In the genomic region with DNA sequence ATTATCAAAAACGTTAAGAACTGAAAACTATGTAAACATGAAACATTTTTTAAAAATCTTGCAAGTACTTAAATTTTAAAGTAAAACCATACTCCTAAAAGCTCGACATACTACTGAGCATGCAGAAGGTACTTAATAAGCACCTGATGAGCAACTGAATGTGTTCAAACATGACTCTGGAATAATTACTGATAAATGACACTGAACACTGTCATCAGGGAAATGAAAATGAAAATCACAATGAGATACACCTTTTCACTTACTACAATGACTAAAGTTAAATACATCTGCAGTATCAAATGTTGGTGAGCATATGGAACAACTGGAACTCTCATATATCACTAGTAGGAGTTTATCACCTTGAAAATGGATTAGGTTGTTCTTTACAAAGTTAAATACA, we compare ENCODE assay signal across 19 cellular contexts.
"Had no signal": no experiment of that assay in that cellular context is flagged by ENCODE, and none has a peak within 500 bp of the region (broad histone marks: within the 10 kb centered on the region; RNA-seq: fewer than 3 reads in every experiment).

No MANE protein-coding gene starts in this region.

- H3K27ac ChIP-seq: coronary artery, esophagus muscularis mucosa, gastroesophageal sphincter, neural progenitor cell, ovary, right atrium auricular region, sigmoid colon, skin epidermis had no signal

- H3K4me1 ChIP-seq: esophagus muscularis mucosa, gastroesophageal sphincter, neural progenitor cell, right atrium auricular region, sigmoid colon had no signal

- H3K4me1 Mint-ChIP-seq: naive thymus-derived CD8-positive, alpha-beta T cell; neural progenitor cell had no signal

- H3K4me3 Mint-ChIP-seq: endodermal cell; naive thymus-derived CD8-positive, alpha-beta T cell; neural progenitor cell had no signal

- H3K9me3 Mint-ChIP-seq: endodermal cell; naive thymus-derived CD8-positive, alpha-beta T cell; neural progenitor cell had no signal

- H3K27me3 Mint-ChIP-seq: naive thymus-derived CD8-positive, alpha-beta T cell had no signal

- DNase-seq: effector CD4-positive, alpha-beta T cell; endodermal cell; glutamatergic neuron; islet precursor cell; mucosa of descending colon; naive thymus-derived CD8-positive, alpha-beta T cell; nucleus accumbens; ovary; sigmoid colon; stimulated activated CD4-positive, alpha-beta T cell treated with anti-CD3 and anti-CD28 coated beads, Interleukin-12 subunit alpha, Interleukin-12 subunit beta, amount 100 ng/mL, for 4 hours; stimulated activated naive CD4-positive, alpha-beta T cell treated with Interleukin-2 at 50 U/mL for 16 hours; trophoblast cell had no signal

- ATAC-seq: gastroesophageal sphincter; left lobe of liver; mucosa of descending colon; naive thymus-derived CD8-positive, alpha-beta T cell had no signal

- H3K27me3 ChIP-seq: esophagus muscularis mucosa, gastroesophageal sphincter, neural progenitor cell, ovary, right atrium auricular region, sigmoid colon had no signal

- H3K27ac Mint-ChIP-seq: endodermal cell, neural progenitor cell had no signal
